1 cellular context compared by ENCODE assay signal in the genomic region with DNA sequence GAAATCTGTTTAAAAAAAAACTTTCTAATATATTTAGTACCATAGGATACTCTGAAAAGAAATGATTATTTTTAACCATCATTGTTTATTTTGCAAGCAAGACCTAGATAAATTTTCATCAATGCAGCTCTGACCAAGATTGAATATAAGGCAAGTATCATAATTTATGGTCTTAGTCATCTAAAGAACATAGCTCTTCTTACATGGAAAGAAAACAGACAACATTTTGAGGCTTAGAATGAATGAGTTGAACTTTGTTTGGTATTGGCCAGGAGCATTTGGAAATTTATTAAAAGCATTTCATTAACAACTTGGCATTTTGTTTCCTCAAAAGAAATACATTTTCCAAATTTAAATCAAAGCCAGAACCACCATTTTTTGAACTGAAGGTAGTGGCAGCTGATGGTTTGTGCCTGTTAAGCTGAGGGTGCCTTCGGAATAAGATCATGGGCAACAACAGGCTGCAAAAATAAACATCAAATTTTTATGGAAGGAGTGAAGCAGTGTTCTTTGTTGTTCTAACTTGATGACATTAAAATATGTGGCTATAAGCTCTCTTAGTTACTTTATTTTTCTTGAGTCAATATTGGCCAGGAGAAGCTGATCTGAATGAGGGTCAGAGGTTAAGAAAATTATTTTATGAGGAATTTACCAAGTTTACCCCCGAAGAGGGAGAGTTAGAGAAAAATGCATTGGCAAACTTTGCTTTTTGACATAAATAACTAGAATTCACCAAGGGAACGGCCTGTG.
TF ChIP-seq lines count a peak whose summit lies in the region.

No MANE protein-coding gene starts in this region.

TF ChIP-seq in HCT116, 20 proteins besides CTCF, POLR2A, EP300 and RAD21 (continued from another document):
- TF ChIP-seq ZBTB33 (IDR thresholded peaks at IDR 0.05; ENCODE audit: extremely low read depth, insufficient replicate concordance, low read length) (no peak), EZH2 (IDR thresholded peaks at IDR 0.05) (no peak), FOSL1 (IDR thresholded peaks at IDR 0.05; ENCODE audit: low read depth) (no peak), EZH2phosphoT487 (IDR thresholded peaks at IDR 0.05; ENCODE audit: borderline replicate concordance) (no peak), SRF (IDR thresholded peaks at IDR 0.05; ENCODE audit: low read depth) (no peak)
